ENCODE assay signal across 15 cellular contexts in the genomic region with DNA sequence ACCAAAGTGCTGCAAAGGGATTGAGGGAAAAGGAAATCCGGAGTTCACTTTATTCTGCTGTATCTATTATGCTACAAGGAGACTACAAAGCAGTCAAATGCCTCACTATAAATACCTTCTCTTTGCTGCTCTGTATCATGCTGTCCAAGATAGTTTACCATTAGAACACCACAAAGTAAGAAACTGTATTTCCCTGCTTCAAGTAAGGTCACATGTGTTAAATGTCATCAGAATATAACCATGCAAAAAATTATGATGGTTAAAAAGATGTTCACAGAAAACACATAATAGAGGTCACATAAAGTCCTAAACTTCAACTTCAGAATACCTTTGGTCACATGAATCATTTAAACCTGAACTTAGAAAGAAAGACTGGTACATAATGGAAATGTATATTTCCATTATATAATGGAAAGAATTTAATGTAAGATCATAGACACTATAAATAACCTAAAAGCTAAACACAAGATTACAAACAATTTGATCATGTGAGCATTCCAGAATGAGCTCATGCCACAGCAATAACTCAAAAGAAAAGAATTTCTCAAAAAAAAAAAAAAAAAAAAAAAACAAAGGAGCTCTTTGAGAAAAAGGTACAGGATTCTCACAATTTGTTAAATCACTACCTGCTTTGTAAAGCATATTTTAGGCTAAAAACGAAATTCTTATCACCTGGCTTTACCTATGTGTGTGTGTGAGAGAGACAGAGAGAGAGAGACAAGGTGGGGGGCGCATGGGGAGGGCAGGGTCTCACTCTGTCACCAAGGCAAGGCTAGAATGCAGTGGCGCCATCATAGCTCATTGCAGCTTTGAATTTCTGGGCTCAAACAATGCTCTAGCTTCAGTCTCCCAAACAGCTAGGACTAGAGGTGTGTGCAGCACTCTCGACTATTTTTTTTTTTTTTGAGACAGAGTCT. TPM values are rescaled to one million over a fixed set of nuclear protein-coding genes. Genes with fewer than 3 reads are reported as not detected.
DNase-seq lines count a peak whose midpoint lies in the region; ATAC-seq, FAIRE-seq and TF ChIP-seq lines count a peak whose summit lies in the region.
"Had no signal": no experiment of that assay in that cellular context is flagged by ENCODE, and none has a peak within 500 bp of the region (broad histone marks: within the 10 kb centered on the region; RNA-seq: fewer than 3 reads in every experiment).

No MANE protein-coding gene starts in this region.

- intact Hi-C loops in left ventricle myocardium inferior (cut with micrococcal nuclease): no loop called here
- intact Hi-C loops in Right ventricle myocardium inferior (cut with DNase I): loop anchor here (5.0 kb wide), 1 partner anchor 61 kb away; no protein-coding TSS in a partner anchor
- intact Hi-C loops in aorta (cut with DNase I): loop anchor here in 1 of 2 donors (10.0 kb wide), 1 partner anchor 64 kb away; no protein-coding TSS in a partner anchor
- intact Hi-C loops in testis (cut with DNase I; ENCODE audit: low total_unique reads): no loop called here

- H3K27me3 ChIP-seq in left ventricle myocardium inferior (ENCODE audit: low read depth) (no peaks in the 10 kb centered on the region), aorta (ENCODE audit: control insufficient read depth in 1 of 2, insufficient read depth in 2 of 2, low read length in 1 of 2) (no peaks in the 10 kb centered on the region), testis (no peaks in the 10 kb centered on the region)

- H3K27me3 Mint-ChIP-seq in mesothelial cell of epicardium (ENCODE audit: low read depth): no peaks in the 10 kb centered on the region

- H3K9me3 ChIP-seq in left ventricle myocardium inferior (replicated peaks) (no peaks in the 10 kb centered on the region), aorta (ENCODE audit: control insufficient read depth, low read length) (no peaks in the 10 kb centered on the region), testis (no peaks in the 10 kb centered on the region)

- no peaks in the 10 kb centered on the region for H3K36me3 Mint-ChIP-seq in mesothelial cell of epicardium
- H3K36me3 Mint-ChIP-seq: activated CD8-positive, alpha-beta memory T cell treated with anti-CD3 and anti-CD28 coated beads, Interleukin-2, amount 10 ng/mL, durations not matched to agents 7 days and 5 days had no signal

- no peak overlapping the region for H3K4me3 Mint-ChIP-seq in mesothelial cell of epicardium
- H3K4me3 Mint-ChIP-seq: activated CD8-positive, alpha-beta memory T cell treated with anti-CD3 and anti-CD28 coated beads, Interleukin-2, amount 10 ng/mL, durations not matched to agents 7 days and 5 days; T-helper 2 cell treated with Interferon-gamma antibody and Interleukin-4, amounts not matched to agents 5 μg/mL and 100 μg/mL, for 36 hours had no signal

- 28 to 35% methylated on average over 5 of the region's 5 CpGs for WGBS in aorta, 2 donors
- 86 to 88% methylated on average over 5 of the region's 5 CpGs for WGBS in testis, 2 donors

- no peak for TF ChIP-seq CTCF in left ventricle myocardium inferior (IDR thresholded peaks at IDR 0.05; ENCODE audit: borderline replicate concordance)
- TF ChIP-seq CTCF in mesothelial cell of epicardium (IDR thresholded peaks at IDR 0.05; ENCODE audit: unreplicated experiment): no peak
- no peak for TF ChIP-seq CTCF in testis (IDR thresholded peaks at IDR 0.05)

- H3K27ac ChIP-seq in left ventricle myocardium inferior (replicated peaks) (peak overlapping the region; percentile 84), aorta (ENCODE audit: low read depth in 1 of 2, low read length in 2 of 2) (peak overlapping the region; percentile 69 to 95), testis (no peak overlapping the region)

- H3K4me1 Mint-ChIP-seq in mesothelial cell of epicardium: peaks cover 61% of the 10 kb centered on the region
- H3K4me1 Mint-ChIP-seq: activated CD8-positive, alpha-beta memory T cell treated with anti-CD3 and anti-CD28 coated beads, Interleukin-2, amount 10 ng/mL, durations not matched to agents 7 days and 5 days had no signal

- no peak for TF ChIP-seq POLR2A in testis (IDR thresholded peaks at IDR 0.05)

- FAIRE-seq in endometrium (lab: Jason Lieb, UNC): peak; percentile 50

- ATAC-seq in Right ventricle myocardium inferior (no peak), aorta (ENCODE audit: low FRiP score) (no peak), GM21576 (IDR thresholded peaks at IDR 0.05; ENCODE audit: unreplicated experiment) (no peak)
- ATAC-seq: activated CD8-positive, alpha-beta memory T cell treated with anti-CD3 and anti-CD28 coated beads, Interleukin-2, amount 10 ng/mL, durations not matched to agents 7 days and 5 days had no signal

- H3K27ac Mint-ChIP-seq in mesothelial cell of epicardium: peak overlapping the region; percentile 95
- H3K27ac Mint-ChIP-seq: activated CD8-positive, alpha-beta memory T cell treated with anti-CD3 and anti-CD28 coated beads, Interleukin-2, amount 10 ng/mL, durations not matched to agents 7 days and 5 days; T-helper 2 cell treated with Interferon-gamma antibody and Interleukin-4, amounts not matched to agents 5 μg/mL and 100 μg/mL, for 36 hours had no signal

- H3K36me3 ChIP-seq in left ventricle myocardium inferior (no peaks in the 10 kb centered on the region), aorta (ENCODE audit: control insufficient read depth in 1 of 2, insufficient read depth in 2 of 2, low read length in 1 of 2) (no peaks in the 10 kb centered on the region), testis (ENCODE audit: low read depth, missing control alignments) (no peaks in the 10 kb centered on the region)

- no peaks in the 10 kb centered on the region for H3K9me3 Mint-ChIP-seq in mesothelial cell of epicardium
- H3K9me3 Mint-ChIP-seq: T-helper 2 cell treated with Interferon-gamma antibody and Interleukin-4, amounts not matched to agents 5 μg/mL and 100 μg/mL, for 36 hours had no signal

- DNase-seq in left ventricle myocardium inferior: no peak
- DNase-seq in Right ventricle myocardium inferior (ENCODE audit: missing footprints): no peak
- DNase-seq in mesothelial cell of epicardium (ENCODE audit: low spot score in 2 of 2, unreplicated experiment in 2 of 2): no peak
- DNase-seq in aorta: no peak
- DNase-seq in DMS 273 treated with DMSO at 0.1 percent for 48 hours (lab: John Stamatoyannopoulos, UW): no peak
- no peak for DNase-seq in testis
- DNase-seq: ACHN; activated CD8-positive, alpha-beta memory T cell treated with anti-CD3 and anti-CD28 coated beads, Interleukin-2, amount 10 ng/mL, durations not matched to agents 7 days and 5 days; cerebellar nuclear complex; GDM1; NCI-H1105; occipital lobe had no signal

- H3K4me3 ChIP-seq in left ventricle myocardium inferior (peak overlapping the region; percentile 4), aorta (ENCODE audit: low read length in 2 of 2) (no peak overlapping the region), testis (no peak overlapping the region)

- H3K4me1 ChIP-seq in left ventricle myocardium inferior (peaks cover 97% of the 10 kb centered on the region), aorta (ENCODE audit: control insufficient read depth in 1 of 2, insufficient read depth in 2 of 2, low read length in 2 of 2) (peaks cover 12 to 19% of the 10 kb centered on the region in 2 donors), testis (peaks cover 21% of the 10 kb centered on the region)

RNA-seq across cellular contexts. Expression of gene KIF13A, which starts 58.7 kb away (rescaled TPM):
- total RNA-seq in left ventricle myocardium inferior (85.7 TPM), Right ventricle myocardium inferior (57.3 TPM), mesothelial cell of epicardium (52.2 to 57.0 TPM (median 54.4 TPM) in 3 replicates), aorta (100 to 1,000 TPM in 1 of 2 donors, 10 to 100 TPM in 1; 89.2 to 109 TPM), testis (10 to 100 TPM; 27.7 to 28.7 TPM)
- polyA plus RNA-seq in aorta (10 to 100 TPM; 52.6 to 56.1 TPM), testis (ENCODE audit: insufficient read depth, low read depth, low replicate concordance) (20.8 TPM)

Comparison
In these comparisons a context has a peak if more than half of its experiments do, and no peak if none do; other contexts are left out.
1. H3K27ac ChIP-seq: peak in left ventricle myocardium inferior (single experiment) and aorta (2 of 2); none in testis (0 of 2).